In the genomic region with DNA sequence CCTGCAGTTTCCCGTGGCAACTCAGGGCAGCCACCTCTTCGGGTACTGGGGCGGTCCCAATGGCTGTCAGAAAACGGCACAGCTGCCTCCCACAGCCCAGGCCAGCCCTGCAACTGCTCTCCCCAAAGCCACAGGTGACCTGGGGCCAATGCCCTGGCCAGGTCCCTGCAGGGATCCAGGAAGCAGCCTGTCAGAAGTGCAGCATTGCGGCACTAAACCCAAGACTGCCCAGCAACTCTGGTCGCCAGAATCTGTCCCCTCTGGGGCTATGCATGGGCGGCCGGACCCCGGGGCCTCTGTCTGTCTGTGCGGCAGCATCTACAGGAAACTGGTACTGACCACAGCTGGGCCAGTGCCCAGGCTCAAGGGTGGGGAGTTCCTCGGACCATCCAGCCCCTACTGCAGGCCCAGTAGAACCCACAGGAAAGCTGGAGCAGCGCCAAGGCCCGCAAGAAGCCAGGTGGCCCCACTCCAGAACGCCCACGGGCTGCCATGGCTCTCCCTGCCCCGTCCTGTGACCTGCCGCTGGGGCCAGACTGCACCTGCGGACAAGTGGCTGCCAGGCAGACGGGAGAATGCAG, we compare ENCODE assay signal across 15 cellular contexts. TPM values are rescaled to one million over a fixed set of nuclear protein-coding genes. Genes with fewer than 3 reads are reported as not detected.
DNase-seq lines count a peak whose midpoint lies in the region; ATAC-seq and TF ChIP-seq lines count a peak whose summit lies in the region.
"Had no signal": no experiment of that assay in that cellular context is flagged by ENCODE, and none has a peak within 500 bp of the region (broad histone marks: within the 10 kb centered on the region; RNA-seq: fewer than 3 reads in every experiment).

No MANE protein-coding gene starts in this region.

- ATAC-seq in Right ventricle myocardium inferior (no peak), HG03378 (IDR thresholded peaks at IDR 0.05; ENCODE audit: unreplicated experiment) (no peak)
- ATAC-seq: left lung; naive thymus-derived CD8-positive, alpha-beta T cell had no signal

- H4K91ac ChIP-seq in neuronal stem cell (ENCODE audit: low read depth, low read length, poor library complexity) = no peak overlapping the region

- intact Hi-C loops in left ventricle myocardium inferior (cut with micrococcal nuclease) (no loop called here), Right ventricle myocardium inferior (cut with DNase I) (no loop called here)

- no peak overlapping the region for H2AFZ ChIP-seq in neuronal stem cell (ENCODE audit: low read length)

- no peak overlapping the region for H3K4ac ChIP-seq in neuronal stem cell (ENCODE audit: low read length)

- H3K36me3 ChIP-seq in left ventricle myocardium inferior (peaks cover 25% of the 10 kb centered on the region), neuronal stem cell (replicated peaks in 1 of 2; ENCODE audit: control insufficient read depth in 2 of 2, insufficient read depth in 2 of 2, low read length in 2 of 2) (peaks cover 24 to 68% of the 10 kb centered on the region in 2 donors)

- H4K8ac ChIP-seq in neuronal stem cell (ENCODE audit: low read depth, low read length) = no peak overlapping the region

- H3K9ac ChIP-seq in neuronal stem cell (ENCODE audit: low read depth, low read length, poor library complexity) = peak overlapping the region; percentile 44

- no peak overlapping the region for H2BK120ac ChIP-seq in neuronal stem cell (ENCODE audit: low read depth, low read length)

- no peak overlapping the region for H2BK15ac ChIP-seq in neuronal stem cell (ENCODE audit: low read length)

- H3K4me1 ChIP-seq in left ventricle myocardium inferior (peaks cover 26% of the 10 kb centered on the region), neuronal stem cell (ENCODE audit: control insufficient read depth in 2 of 2, insufficient read depth in 1 of 2, low read depth in 1 of 2, low read length in 2 of 2) (peaks cover 11 to 16% of the 10 kb centered on the region in 2 donors)

- H3K79me1 ChIP-seq in neuronal stem cell (ENCODE audit: low read depth, low read length) = peaks cover 23% of the 10 kb centered on the region

- no peak overlapping the region for H3K4me3 ChIP-seq in left ventricle myocardium inferior
- H3K4me3 ChIP-seq in neuronal stem cell (ENCODE audit: low read length in 2 of 2) = no peak overlapping the region
- H3K4me3 ChIP-seq: left lung had no signal

- H3K23ac ChIP-seq in neuronal stem cell (ENCODE audit: low read depth, low read length, poor library complexity) = no peak overlapping the region

- no peak overlapping the region for H2AK5ac ChIP-seq in neuronal stem cell (ENCODE audit: low read depth, low read length)

- TF ChIP-seq CTCF in left ventricle myocardium inferior (IDR thresholded peaks at IDR 0.05; ENCODE audit: borderline replicate concordance) = no peak

- no peaks in the 10 kb centered on the region for H3K27me3 ChIP-seq in left ventricle myocardium inferior (ENCODE audit: low read depth)
- H3K27me3 ChIP-seq in neuronal stem cell (ENCODE audit: control insufficient read depth in 3 of 3, insufficient read depth in 3 of 3, low read depth in 1 of 3, low read length in 3 of 3) = no peaks in the 10 kb centered on the region
- H3K27me3 ChIP-seq: left lung had no signal

- no peak overlapping the region for H3K14ac ChIP-seq in neuronal stem cell (ENCODE audit: low read length)

- no peak overlapping the region for H3K18ac ChIP-seq in neuronal stem cell (ENCODE audit: low read length)

- no peak overlapping the region for H2BK12ac ChIP-seq in neuronal stem cell (ENCODE audit: low read length)

- no CpG with 5 or more reads among the region's 19 CpGs for WGBS in neuronal stem cell (ENCODE audit: extremely low coverage in 2 of 2, insufficient read length in 2 of 2, insufficient replicate concordance in 1 of 2), 2 donors

- H2BK5ac ChIP-seq in neuronal stem cell (ENCODE audit: low read length) = no peak overlapping the region

- H3K27ac ChIP-seq in left ventricle myocardium inferior (replicated peaks) (peak overlapping the region; percentile 12), neuronal stem cell (replicated peaks; ENCODE audit: low read length) (no peak overlapping the region)

- no peaks in the 10 kb centered on the region for H3K9me3 ChIP-seq in left ventricle myocardium inferior (replicated peaks)
- peaks cover 2 to 6% of the 10 kb centered on the region in 2 donors for H3K9me3 ChIP-seq in neuronal stem cell (replicated peaks in 1 of 2; ENCODE audit: control insufficient read depth in 2 of 2, insufficient read depth in 1 of 2, low read depth in 1 of 2, low read length in 2 of 2)
- H3K9me3 ChIP-seq: left lung had no signal

- DNase-seq in left ventricle myocardium inferior (no peak), Right ventricle myocardium inferior (ENCODE audit: missing footprints) (no peak), dermis blood vessel endothelial cell (peak; percentile 30), neuronal stem cell (ENCODE audit: low spot score) (no peak), DMS53 treated with DMSO at 0.1 percent for 48 hours (lab: John Stamatoyannopoulos, UW; ENCODE audit: unreplicated experiment) (no peak), NCI-H2029 treated with DMSO at 0.1 percent for 48 hours (lab: John Stamatoyannopoulos, UW) (no peak)
- DNase-seq in activated CD8-positive, alpha-beta memory T cell treated with anti-CD3 and anti-CD28 coated beads for 24 hours = no peak
- DNase-seq: activated B cell treated with CpG ODN at 0.5 μM for 24 hours; activated gamma-delta T cell; GOT3; MM.1S; naive thymus-derived CD8-positive, alpha-beta T cell; NCI-H2081 had no signal

- no peak overlapping the region for H3K4me2 ChIP-seq in neuronal stem cell (ENCODE audit: insufficient read depth, low read length, poor library complexity, severe bottlenecking)

RNA-seq across cellular contexts. Expression of a gene that starts 5.5 kb away (rescaled TPM):
- total RNA-seq in left ventricle myocardium inferior (23.8 TPM), Right ventricle myocardium inferior (29.4 TPM), dermis blood vessel endothelial cell (59.8 and 75.4 TPM in 2 replicates)
- polyA plus RNA-seq in neuronal stem cell (2013, experiment 1 of 2) = 42.0 TPM
- 41.3 TPM for polyA plus RNA-seq in neuronal stem cell (2013, experiment 2 of 2)

RNA-seq across cellular contexts. Expression of a gene that starts 13.5 kb away (rescaled TPM):
- total RNA-seq in left ventricle myocardium inferior = 69.2 TPM
- 72.7 TPM for total RNA-seq in Right ventricle myocardium inferior
- 85.5 and 105 TPM in 2 replicates for total RNA-seq in dermis blood vessel endothelial cell
- polyA plus RNA-seq in neuronal stem cell (2013, experiment 1 of 2) = 107 TPM
- polyA plus RNA-seq in neuronal stem cell (2013, experiment 2 of 2) = 107 TPM

RNA-seq across cellular contexts. Expression of a gene that starts 26.6 kb away (rescaled TPM):
- total RNA-seq in left ventricle myocardium inferior = 28.0 TPM
- 23.5 TPM for total RNA-seq in Right ventricle myocardium inferior
- total RNA-seq in dermis blood vessel endothelial cell = 35.1 and 44.0 TPM in 2 replicates
- polyA plus RNA-seq in neuronal stem cell (2013, experiment 1 of 2) = 14.8 TPM
- polyA plus RNA-seq in neuronal stem cell (2013, experiment 2 of 2) = 15.3 TPM

RNA-seq across cellular contexts. Expression of a gene that starts 26.9 kb away (rescaled TPM):
- total RNA-seq in left ventricle myocardium inferior (14.1 TPM), Right ventricle myocardium inferior (14.4 TPM), dermis blood vessel endothelial cell (13.1 and 22.0 TPM in 2 replicates)
- polyA plus RNA-seq in neuronal stem cell (2013, experiment 1 of 2) = 19.9 TPM
- polyA plus RNA-seq in neuronal stem cell (2013, experiment 2 of 2) = 19.4 TPM
